14 cellular contexts compared by ENCODE assay signal in genomic region chr9:23769307-23769935, GRCh38. TPM values are rescaled to one million over a fixed set of nuclear protein-coding genes. Genes with fewer than 3 reads are reported as not detected.
A peak's percentile ranks its signal among the peaks of the same experiment; 100 is the strongest.
DNase-seq lines count a peak whose midpoint lies in the region; TF ChIP-seq lines count a peak whose summit lies in the region.
"Had no signal": no experiment of that assay in that cellular context is flagged by ENCODE, and none has a peak within 500 bp of the region (broad histone marks: within the 10 kb centered on the region; RNA-seq: fewer than 3 reads in every experiment).

No MANE protein-coding gene starts in this region.

- H3K79me1 ChIP-seq in mesendoderm (ENCODE audit: low read length) = no peaks in the 10 kb centered on the region

- H3K4ac ChIP-seq in mesendoderm (ENCODE audit: low read depth, low read length) = no peak overlapping the region

- 5% methylated on average over 7 of the region's 7 CpGs for WGBS in mammary epithelial cell (ENCODE audit: low coverage, missing lambda C conversion rate)
- WGBS in mesendoderm (ENCODE audit: extremely low coverage, insufficient coverage, low lambda C conversion rate) = no CpG with 5 or more reads among the region's 7 CpGs

- H2BK120ac ChIP-seq in mesendoderm (ENCODE audit: low read depth, low read length) = no peak overlapping the region

- H4K20me1 ChIP-seq in KMS-11 (ENCODE audit: insufficient read depth) (no peaks in the 10 kb centered on the region), mammary epithelial cell (ENCODE audit: insufficient read depth, low read length) (no peaks in the 10 kb centered on the region)

- H3K4me3 ChIP-seq in KMS-11 (IDR thresholded peaks at IDR 0.05; ENCODE audit: insufficient read depth, low read depth, low read length) (no peak overlapping the region), mammary epithelial cell (replicated peaks in 1 of 3; ENCODE audit: insufficient read depth in 1 of 3, low read depth in 2 of 3, low read length in 3 of 3) (peak overlapping the region in 2 of 3 experiments; percentile 3 to 12), mesendoderm (ENCODE audit: low read length) (no peak overlapping the region), coronary artery (no peak overlapping the region)
- H3K4me3 ChIP-seq: heart left ventricle, tibial nerve had no signal

- H2BK5ac ChIP-seq in mesendoderm (ENCODE audit: low read length) = no peak overlapping the region

- H4K5ac ChIP-seq in mesendoderm (ENCODE audit: low read length) = no peak overlapping the region

- CTCF ChIA-PET in mammary epithelial cell (lab: Charles Lee; ENCODE audit: low non-redundant PET) = interaction anchor here (0.6 kb wide), 1 partner anchor 124 kb away, joined by 3 read pairs; no protein-coding TSS in a partner anchor
- CTCF ChIA-PET in GM10248 (lab: Yijun Ruan, JAX) = interaction anchor here (0.6 to 1.7 kb wide), 2 partner anchors 18 to 230 kb away, joined by 3 read pairs; no protein-coding TSS in a partner anchor

- H3K18ac ChIP-seq in mesendoderm (ENCODE audit: low read length) = no peak overlapping the region

- no peaks in the 10 kb centered on the region for H3K36me3 ChIP-seq in KMS-11 (ENCODE audit: insufficient read depth)
- H3K36me3 ChIP-seq in mammary epithelial cell (ENCODE audit: insufficient read depth, low read length) = no peaks in the 10 kb centered on the region
- H3K36me3 ChIP-seq in mesendoderm (ENCODE audit: control insufficient read depth, insufficient read depth, low read length) = no peaks in the 10 kb centered on the region
- H3K36me3 ChIP-seq: heart left ventricle, tibial nerve had no signal

- no peak overlapping the region for H3K23ac ChIP-seq in mesendoderm (ENCODE audit: low read length)

- H3K79me2 ChIP-seq in KMS-11 (ENCODE audit: insufficient read depth, low read depth) = 0 out of 2 replicates have a peak, but pooled peaks cover 3% of the 10 kb centered on the region
- peaks cover 44% of the 10 kb centered on the region for H3K79me2 ChIP-seq in mammary epithelial cell (ENCODE audit: insufficient read depth, low read length)
- peaks cover 7% of the 10 kb centered on the region for H3K79me2 ChIP-seq in mesendoderm (ENCODE audit: control insufficient read depth, insufficient read depth, low read length)

- H3K4me1 ChIP-seq in KMS-11 (ENCODE audit: low read depth, poor library complexity, severe bottlenecking) = peaks cover 68% of the 10 kb centered on the region
- H3K4me1 ChIP-seq in mammary epithelial cell (ENCODE audit: insufficient read depth, low read length) = peaks cover 53% of the 10 kb centered on the region
- peaks cover 17% of the 10 kb centered on the region for H3K4me1 ChIP-seq in mesendoderm (ENCODE audit: control insufficient read depth, low read depth, low read length)
- H3K4me1 ChIP-seq: tibial nerve had no signal

- no peaks in the 10 kb centered on the region for H3K27me3 ChIP-seq in KMS-11 (ENCODE audit: insufficient read depth, low read depth)
- H3K27me3 ChIP-seq in mammary epithelial cell (ENCODE audit: insufficient read depth, low read length) = no peaks in the 10 kb centered on the region
- H3K27me3 ChIP-seq in mesendoderm (ENCODE audit: insufficient read depth, low read length, poor library complexity) = no peaks in the 10 kb centered on the region
- H3K27me3 ChIP-seq: heart left ventricle, tibial nerve had no signal

- BruUV-seq in mammary epithelial cell (replicated peaks; lab: Mats Ljungman, UMichigan) = no TSS peak

- dilution Hi-C loops in mammary epithelial cell (cut with HindIII; ENCODE audit: low sequenced_read_pairs) = no loop called here

- in situ Hi-C loops in mammary epithelial cell (cut with MboI; ENCODE audit: low sequenced_read_pairs in 2 of 2) = no loop called here

- H3K27ac ChIP-seq in KMS-11 (peak overlapping the region; percentile 45; the same call in 1 of the 2 replicates), mammary epithelial cell (ENCODE audit: insufficient read depth, low read depth, low read length) (peak overlapping the region; percentile 90), mesendoderm (ENCODE audit: low read depth, low read length) (no peak overlapping the region), coronary artery (no peak overlapping the region)
- H3K27ac ChIP-seq: heart left ventricle, tibial nerve had no signal

- intact Hi-C loops in mammary epithelial cell (cut with micrococcal nuclease) = no loop called here

- H3K9ac ChIP-seq in KMS-11 = no peak overlapping the region
- peak overlapping the region; percentile 67 for H3K9ac ChIP-seq in mammary epithelial cell (ENCODE audit: insufficient read depth, low read length)
- H3K9ac ChIP-seq in mesendoderm (ENCODE audit: low read length) = no peak overlapping the region

- POLR2A ChIA-PET in GM10248 (lab: Yijun Ruan, JAX) = no interaction called here

- H2BK15ac ChIP-seq in mesendoderm (replicated peaks; ENCODE audit: low read depth) = no peak overlapping the region

- no peak overlapping the region; the same call in 1 of the 2 replicates for H2AFZ ChIP-seq in KMS-11 (ENCODE audit: low read depth)
- peak overlapping the region; percentile 73 for H2AFZ ChIP-seq in mammary epithelial cell (ENCODE audit: low read depth, low read length)

- TF ChIP-seq CTCF in KMS-11 (conservative IDR thresholded peaks at IDR 0.05; ENCODE audit: low read depth, low read length) = no peak
- no peak for TF ChIP-seq CTCF in mammary epithelial cell (conservative IDR thresholded peaks at IDR 0.05 in 1 of 2, IDR thresholded peaks at IDR 0.05 in 1 of 2; ENCODE audit: extremely low read depth in 1 of 2, insufficient read depth in 1 of 2, low read depth in 1 of 2, low read length in 2 of 2)
- TF ChIP-seq CTCF in GM10248 (IDR thresholded peaks at IDR 0.05; ENCODE audit: control extremely low read depth, extremely low read depth, low read depth, missing control alignments) = no peak
- no peak for TF ChIP-seq CTCF in coronary artery (IDR thresholded peaks at IDR 0.05)

- peak overlapping the region; percentile 47 for H3K4me2 ChIP-seq in KMS-11
- peak overlapping the region; percentile 77 for H3K4me2 ChIP-seq in mammary epithelial cell (ENCODE audit: insufficient read depth, low read depth, low read length)
- no peak overlapping the region for H3K4me2 ChIP-seq in mesendoderm (ENCODE audit: low read length)

- peak; percentile 82 for DNase-seq in AG08395 (ENCODE audit: low spot score)
- peak; percentile 99 for DNase-seq in mammary epithelial cell
- peak; percentile 62 for DNase-seq in mesendoderm
- DNase-seq in putamen (ENCODE audit: low spot score) = no peak
- DNase-seq in DMS53 treated with DMSO at 0.1 percent for 48 hours (lab: John Stamatoyannopoulos, UW; ENCODE audit: unreplicated experiment) = no peak
- no peak for DNase-seq in GM10248 (ENCODE audit: extremely low spot score)
- no peak for DNase-seq in coronary artery (ENCODE audit: low spot score)
- DNase-seq: activated B cell treated with CpG ODN at 0.5 μM for 24 hours; heart left ventricle; NCI-H524; stimulated activated CD4-positive, alpha-beta T cell treated with anti-CD3 and anti-CD28 coated beads, Interleukin-15, amount 100 ng/mL, for 24 hours had no signal

- no peaks in the 10 kb centered on the region for H3K9me3 ChIP-seq in mammary epithelial cell (replicated peaks; ENCODE audit: insufficient read depth, low read length)
- H3K9me3 ChIP-seq: tibial nerve had no signal

- no peak overlapping the region for H2AK5ac ChIP-seq in mesendoderm (ENCODE audit: low read length)

- H3K56ac ChIP-seq in mesendoderm (ENCODE audit: low read length) = no peak overlapping the region

- H4K8ac ChIP-seq in mesendoderm (ENCODE audit: low read depth, low read length) = no peak overlapping the region

RNA-seq across cellular contexts. Expression of gene ELAVL2, which starts 56.6 kb away (rescaled TPM):
- total RNA-seq in mammary epithelial cell = 1 to 10 TPM in 1 of 2 donors, under 1 TPM in 1; 0.67 to 5.7 TPM
- polyA plus RNA-seq in mammary epithelial cell = 5.2 TPM
- 11.7 TPM for polyA minus RNA-seq in mammary epithelial cell
- 5.2 TPM for polyA plus RNA-seq in mesendoderm (2013, experiment 1 of 2)
- 4.8 TPM for polyA plus RNA-seq in mesendoderm (2013, experiment 2 of 2)
- total RNA-seq: activated B cell treated with CpG ODN at 0.5 μM for 24 hours had no signal
- polyA plus RNA-seq: heart left ventricle, liver had no signal

Comparison
In these comparisons a context has a peak if more than half of its experiments do, and no peak if none do; other contexts are left out.
1. DNase-seq: peak in AG08395 (single experiment), mammary epithelial cell (single experiment) and mesendoderm (single experiment); none in putamen (single experiment), DMS53 treated with DMSO at 0.1 percent for 48 hours (single experiment), GM10248 (single experiment) and coronary artery (single experiment).
2. H3K27ac ChIP-seq: peak in KMS-11 (single experiment) and mammary epithelial cell (single experiment); none in mesendoderm (single experiment) and coronary artery (0 of 2).
3. H3K4me3 ChIP-seq: peak in mammary epithelial cell (2 of 3); none in KMS-11 (single experiment), mesendoderm (single experiment) and coronary artery (single experiment).